In the genomic region with DNA sequence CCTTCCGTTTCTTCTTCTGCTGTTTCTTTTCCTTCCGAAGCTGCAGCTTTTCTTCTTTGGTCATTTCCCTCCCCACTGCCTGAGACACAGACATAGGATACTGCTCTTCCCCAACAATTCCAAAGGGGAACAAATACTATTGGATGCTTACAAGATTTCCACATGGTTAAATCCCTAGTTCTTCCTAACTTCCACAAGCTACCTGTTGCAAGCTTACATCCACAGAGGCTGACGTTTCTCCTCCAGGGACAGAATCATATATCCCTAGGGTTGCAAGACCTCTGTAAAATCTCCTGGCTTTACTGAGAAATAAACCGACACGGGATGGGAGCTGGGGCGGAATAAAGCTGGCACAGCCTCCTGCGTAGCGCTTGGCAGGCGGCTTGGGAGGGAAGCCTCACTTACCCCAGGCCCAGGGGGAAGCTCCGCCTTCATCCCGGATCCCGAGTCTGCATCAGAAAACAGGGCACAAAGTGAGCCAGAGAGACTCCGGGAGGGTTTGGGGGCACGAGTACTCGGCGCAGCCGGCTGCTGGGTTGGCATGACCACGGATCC, we compare ENCODE assay signal across 8 cellular contexts. TPM values are rescaled to one million over a fixed set of nuclear protein-coding genes. Genes with fewer than 3 reads are reported as not detected.
DNase-seq lines count a peak whose midpoint lies in the region; ATAC-seq and TF ChIP-seq lines count a peak whose summit lies in the region.

No MANE protein-coding gene starts in this region.

- WGBS in right lobe of liver (ENCODE audit: insufficient coverage, low coverage, low lambda C conversion rate, missing lambda C conversion rate): 2% methylated on average over 12 of the region's 18 CpGs

- no peaks in the 10 kb centered on the region for H3K9me3 Mint-ChIP-seq in dendritic cell treated with granulocyte-macrophage colony-stimulating factor and Interleukin-4, amounts not matched to agents 40 ng/mL and 50 ng/mL, for 4 days

- DNase-seq in NCI-H2196 (lab: John Stamatoyannopoulos, UW; ENCODE audit: unreplicated experiment) (peak; percentile 45), NCI-H2196 treated with DMSO at 0.1 percent for 48 hours (lab: John Stamatoyannopoulos, UW; ENCODE audit: unreplicated experiment) (no peak), right lobe of liver (no peak), substantia nigra (lab: John Stamatoyannopoulos, UW) (peak in 23 of 49 donors; percentile 43 to 76 (median 64))
- no peak for DNase-seq in stimulated activated naive CD4-positive, alpha-beta T cell (lab: John Stamatoyannopoulos, UW)

- no peaks in the 10 kb centered on the region for H3K27me3 Mint-ChIP-seq in dendritic cell treated with granulocyte-macrophage colony-stimulating factor and Interleukin-4, amounts not matched to agents 40 ng/mL and 50 ng/mL, for 4 days

- intact Hi-C loops in dendritic cell treated with granulocyte-macrophage colony-stimulating factor and Interleukin-4, amounts not matched to agents 40 ng/mL and 50 ng/mL, for 4 days (cut with micrococcal nuclease): loop anchor here (1.0 to 5.0 kb wide), 3 partner anchors 13 to 59 kb away; a partner anchor contains a TSS
- intact Hi-C loops in right lobe of liver (cut with DNase I): loop anchor here in 1 of 2 donors (2.0 to 10.0 kb wide), 2 partner anchors 13 to 55 kb away; a partner anchor contains a TSS

- H3K27ac ChIP-seq in right lobe of liver: peak overlapping the region; percentile 53 to 85 (median 84)
- peak overlapping the region; percentile 87 for H3K27ac ChIP-seq in substantia nigra (ENCODE audit: low read depth, low read length, poor library complexity, severe bottlenecking)

- peaks cover 0 to 67% (median 25%) of the 10 kb centered on the region in 4 donors for H3K36me3 ChIP-seq in right lobe of liver

- H3K4me1 ChIP-seq in right lobe of liver: peaks cover 0 to 24% (median 7%) of the 10 kb centered on the region in 4 donors

- H3K4me3 ChIP-seq in right lobe of liver: peak overlapping the region; percentile 61 to 100 (median 93)

- peaks cover 97% of the 10 kb centered on the region for H3K36me3 Mint-ChIP-seq in dendritic cell treated with granulocyte-macrophage colony-stimulating factor and Interleukin-4, amounts not matched to agents 40 ng/mL and 50 ng/mL, for 4 days (ENCODE audit: low read depth)

- peaks cover 51% of the 10 kb centered on the region for H3K4me1 Mint-ChIP-seq in dendritic cell treated with granulocyte-macrophage colony-stimulating factor and Interleukin-4, amounts not matched to agents 40 ng/mL and 50 ng/mL, for 4 days (ENCODE audit: low read depth)

- no peak for TF ChIP-seq CTCF in right lobe of liver (IDR thresholded peaks at IDR 0.05)

- H3K4me3 Mint-ChIP-seq in dendritic cell treated with granulocyte-macrophage colony-stimulating factor and Interleukin-4, amounts not matched to agents 40 ng/mL and 50 ng/mL, for 4 days: peak overlapping the region; percentile 98

- ATAC-seq in HG02759 (IDR thresholded peaks at IDR 0.05; ENCODE audit: unreplicated experiment) (peak; percentile 8), right lobe of liver (peak; percentile 39 to 55 (median 48))

- peak overlapping the region; percentile 95 for H3K27ac Mint-ChIP-seq in dendritic cell treated with granulocyte-macrophage colony-stimulating factor and Interleukin-4, amounts not matched to agents 40 ng/mL and 50 ng/mL, for 4 days

- no peaks in the 10 kb centered on the region for H3K27me3 ChIP-seq in right lobe of liver

- no peaks in the 10 kb centered on the region for H3K9me3 ChIP-seq in right lobe of liver

- TF ChIP-seq POLR2A in right lobe of liver (IDR thresholded peaks at IDR 0.05): no peak

TF ChIP-seq in PFSK-1, 5 proteins besides CTCF, POLR2A, EP300 and RAD21:
- 0 out of 2 replicates have a peak, but pooled peaks have one; percentile 41 for TF ChIP-seq POLR2AphosphoS5 (IDR thresholded peaks at IDR 0.05; ENCODE audit: low read depth, low read length)
- no peak for TF ChIP-seq FOXP2 (optimal IDR thresholded peaks at IDR 0.05; ENCODE audit: borderline replicate concordance, extremely low read depth, extremely low read length, insufficient read depth)
- TF ChIP-seq SIN3A (IDR thresholded peaks at IDR 0.05; ENCODE audit: borderline replicate concordance, insufficient read depth, low read length): 0 out of 2 replicates have a peak, but pooled peaks have one; percentile 5

RNA-seq across cellular contexts. Expression of a gene that starts 0.6 kb away (rescaled TPM):
- 121 TPM for polyA plus RNA-seq in PFSK-1 (2012; ENCODE audit: insufficient read length, low read depth)
- total RNA-seq in right lobe of liver: 10 to 100 TPM; 17.6 to 25.0 (median 20.9) TPM

RNA-seq across cellular contexts. Expression of a gene that starts 0.9 kb away (rescaled TPM):
- polyA plus RNA-seq in PFSK-1 (2012; ENCODE audit: insufficient read length, low read depth): 143 TPM
- total RNA-seq in right lobe of liver: 10 to 100 TPM; 50.1 to 58.9 (median 54.1) TPM

RNA-seq across cellular contexts. Expression of a gene that starts 11.0 kb away (rescaled TPM):
- polyA plus RNA-seq in PFSK-1 (2012; ENCODE audit: insufficient read length, low read depth): 36.4 TPM
- total RNA-seq in right lobe of liver: 10 to 100 TPM in 2 of 6 experiments, 1 to 10 TPM in 4; 6.0 to 14.7 (median 9.8) TPM

RNA-seq across cellular contexts. Expression of a gene that starts 13.0 kb away (rescaled TPM):
- 48.1 TPM for polyA plus RNA-seq in PFSK-1 (2012; ENCODE audit: insufficient read length, low read depth)
- total RNA-seq in right lobe of liver: 10 to 100 TPM; 13.4 to 20.1 (median 16.8) TPM

RNA-seq across cellular contexts. Expression of a gene that starts 39.8 kb away (rescaled TPM):
- polyA plus RNA-seq in PFSK-1 (2012; ENCODE audit: insufficient read length, low read depth): 174 TPM
- 10 to 100 TPM; 20.9 to 38.4 (median 24.2) TPM for total RNA-seq in right lobe of liver
